8 cellular contexts compared by ENCODE assay signal in genomic region chr10:8052344-8052969, GRCh38. TPM values are rescaled to one million over a fixed set of nuclear protein-coding genes. Genes with fewer than 3 reads are reported as not detected.
DNase-seq lines count a peak whose midpoint lies in the region; ATAC-seq and TF ChIP-seq lines count a peak whose summit lies in the region.

No MANE protein-coding gene starts in this region.

- peak overlapping the region; percentile 78 for H3K27ac Mint-ChIP-seq in activated CD4-positive, alpha-beta T cell treated with anti-CD3 and anti-CD28 coated beads, Interleukin-2, amount 10 ng/mL, durations not matched to agents 7 days and 5 days
- peak overlapping the region; percentile 73 for H3K27ac Mint-ChIP-seq in activated CD8-positive, alpha-beta T cell treated with anti-CD3 and anti-CD28 coated beads, Interleukin-2, amount 10 ng/mL, durations not matched to agents 7 days and 5 days

- H3K27me3 ChIP-seq in hepatocyte (peaks cover 88% of the 10 kb centered on the region), skeletal muscle satellite cell (ENCODE audit: control insufficient read depth, insufficient read depth, low read length) (peaks cover 56% of the 10 kb centered on the region), foreskin keratinocyte (peaks cover 28% of the 10 kb centered on the region)

- POLR2A ChIA-PET in activated CD4-positive, alpha-beta T cell treated with anti-CD3 and anti-CD28 coated beads, Interleukin-2, amount 10 ng/mL, durations not matched to agents 7 days and 5 days (lab: Charles Lee): interaction anchor here (1.0 kb wide), 1 partner anchor 235 kb away, joined by 4 read pairs; no protein-coding TSS in a partner anchor
- POLR2A ChIA-PET in activated CD8-positive, alpha-beta T cell treated with anti-CD3 and anti-CD28 coated beads, Interleukin-2, amount 10 ng/mL, durations not matched to agents 7 days and 5 days (lab: Charles Lee): interaction anchor here (0.6 to 1.7 kb wide), 3 partner anchors 9 to 280 kb away, joined by 4 to 7 read pairs (median 4); no protein-coding TSS in a partner anchor

- H4K20me1 ChIP-seq in hepatocyte (ENCODE audit: insufficient read depth, poor library complexity, severe bottlenecking): no peaks in the 10 kb centered on the region

- H3K79me2 ChIP-seq in hepatocyte: peaks cover 6% of the 10 kb centered on the region

- H3K36me3 Mint-ChIP-seq in activated CD4-positive, alpha-beta T cell treated with anti-CD3 and anti-CD28 coated beads, Interleukin-2, amount 10 ng/mL, durations not matched to agents 7 days and 5 days (ENCODE audit: low read depth): peaks cover 21% of the 10 kb centered on the region
- H3K36me3 Mint-ChIP-seq in activated CD8-positive, alpha-beta T cell treated with anti-CD3 and anti-CD28 coated beads, Interleukin-2, amount 10 ng/mL, durations not matched to agents 7 days and 5 days (ENCODE audit: low read depth): peaks cover 23% of the 10 kb centered on the region

- H2AFZ ChIP-seq in hepatocyte: peak overlapping the region; percentile 17

- H3K4me2 ChIP-seq in hepatocyte (peak overlapping the region; percentile 91), skeletal muscle satellite cell (ENCODE audit: low read length) (peak overlapping the region; percentile 90)

- H3K36me3 ChIP-seq in hepatocyte (replicated peaks; ENCODE audit: insufficient read depth, low read depth) (no peaks in the 10 kb centered on the region), skeletal muscle satellite cell (ENCODE audit: insufficient read depth, low read length) (no peaks in the 10 kb centered on the region)

- no peak overlapping the region for H3K9ac ChIP-seq in skeletal muscle satellite cell (ENCODE audit: low read depth, low read length)

- CTCF ChIA-PET in activated CD4-positive, alpha-beta T cell treated with anti-CD3 and anti-CD28 coated beads, Interleukin-2, amount 10 ng/mL, durations not matched to agents 7 days and 5 days (lab: Charles Lee): interaction anchor here (0.9 to 1.0 kb wide), 2 partner anchors 19 to 88 kb away, joined by 3 to 4 read pairs; no protein-coding TSS in a partner anchor
- CTCF ChIA-PET in activated CD8-positive, alpha-beta T cell treated with anti-CD3 and anti-CD28 coated beads, Interleukin-2, amount 10 ng/mL, durations not matched to agents 7 days and 5 days (lab: Charles Lee): interaction anchor here (0.5 to 1.8 kb wide), 9 partner anchors 9 to 423 kb away, joined by 3 to 9 read pairs (median 4); no protein-coding TSS in a partner anchor

- H3K9me3 ChIP-seq in hepatocyte (ENCODE audit: low read depth): no peaks in the 10 kb centered on the region
- H3K9me3 ChIP-seq in skeletal muscle satellite cell (replicated peaks; ENCODE audit: low read length): no peaks in the 10 kb centered on the region

- 18% methylated on average over 32 of the region's 32 CpGs for WGBS in hepatocyte (ENCODE audit: low lambda C conversion rate, missing lambda C conversion rate)

- TF ChIP-seq CTCF in hepatocyte (IDR thresholded peaks at IDR 0.05; ENCODE audit: poor library complexity) (no peak), foreskin keratinocyte (conservative IDR thresholded peaks at IDR 0.05) (no peak)

- H3K27ac ChIP-seq in hepatocyte: peak overlapping the region; percentile 38
- no peak overlapping the region for H3K27ac ChIP-seq in foreskin keratinocyte

- DNase-seq in activated CD4-positive, alpha-beta T cell treated with anti-CD3 and anti-CD28 coated beads, Interleukin-2, amount 10 ng/mL, durations not matched to agents 7 days and 5 days: no peak
- no peak for DNase-seq in activated CD4-positive, alpha-beta T cell treated with anti-CD3 and anti-CD28 coated beads for 1 hour
- peak; percentile 44 for DNase-seq in activated CD8-positive, alpha-beta T cell treated with anti-CD3 and anti-CD28 coated beads, Interleukin-2, amount 10 ng/mL, durations not matched to agents 7 days and 5 days
- DNase-seq in hepatocyte (ENCODE audit: low spot score): peak; percentile 16
- no peak for DNase-seq in foreskin keratinocyte
- no peak for DNase-seq in GM19238 (ENCODE audit: insufficient read length, low spot score)
- DNase-seq in EL: no peak

- no peak for ATAC-seq in activated CD8-positive, alpha-beta T cell treated with anti-CD3 and anti-CD28 coated beads, Interleukin-2, amount 10 ng/mL, durations not matched to agents 7 days and 5 days
- no peak for ATAC-seq in foreskin keratinocyte

- H3K27me3 Mint-ChIP-seq in activated CD4-positive, alpha-beta T cell treated with anti-CD3 and anti-CD28 coated beads, Interleukin-2, amount 10 ng/mL, durations not matched to agents 7 days and 5 days: peaks cover 38% of the 10 kb centered on the region
- peaks cover 39% of the 10 kb centered on the region for H3K27me3 Mint-ChIP-seq in activated CD8-positive, alpha-beta T cell treated with anti-CD3 and anti-CD28 coated beads, Interleukin-2, amount 10 ng/mL, durations not matched to agents 7 days and 5 days (ENCODE audit: low read depth)

- H3K9me3 Mint-ChIP-seq in activated CD4-positive, alpha-beta T cell treated with anti-CD3 and anti-CD28 coated beads, Interleukin-2, amount 10 ng/mL, durations not matched to agents 7 days and 5 days: no peaks in the 10 kb centered on the region
- no peaks in the 10 kb centered on the region for H3K9me3 Mint-ChIP-seq in activated CD8-positive, alpha-beta T cell treated with anti-CD3 and anti-CD28 coated beads, Interleukin-2, amount 10 ng/mL, durations not matched to agents 7 days and 5 days (ENCODE audit: insufficient read depth)

- H3K4me3 ChIP-seq in hepatocyte (no peak overlapping the region), skeletal muscle satellite cell (ENCODE audit: low read length) (no peak overlapping the region)

- H3K9me2 ChIP-seq in hepatocyte (replicated peaks; ENCODE audit: insufficient read depth): no peaks in the 10 kb centered on the region

- H3K4me3 Mint-ChIP-seq in activated CD4-positive, alpha-beta T cell treated with anti-CD3 and anti-CD28 coated beads, Interleukin-2, amount 10 ng/mL, durations not matched to agents 7 days and 5 days: peak overlapping the region; percentile 97
- H3K4me3 Mint-ChIP-seq in activated CD8-positive, alpha-beta T cell treated with anti-CD3 and anti-CD28 coated beads, Interleukin-2, amount 10 ng/mL, durations not matched to agents 7 days and 5 days: peak overlapping the region; percentile 97

- H3K4me1 ChIP-seq in hepatocyte (ENCODE audit: insufficient read depth): peaks cover 36% of the 10 kb centered on the region
- peaks cover 35% of the 10 kb centered on the region for H3K4me1 ChIP-seq in skeletal muscle satellite cell (ENCODE audit: control insufficient read depth, insufficient read depth, low read length)
- no peaks in the 10 kb centered on the region for H3K4me1 ChIP-seq in foreskin keratinocyte

- H3K4me1 Mint-ChIP-seq in activated CD4-positive, alpha-beta T cell treated with anti-CD3 and anti-CD28 coated beads, Interleukin-2, amount 10 ng/mL, durations not matched to agents 7 days and 5 days: peaks cover 32% of the 10 kb centered on the region
- peaks cover 37% of the 10 kb centered on the region for H3K4me1 Mint-ChIP-seq in activated CD8-positive, alpha-beta T cell treated with anti-CD3 and anti-CD28 coated beads, Interleukin-2, amount 10 ng/mL, durations not matched to agents 7 days and 5 days (ENCODE audit: low read depth)

RNA-seq across cellular contexts. Expression of gene GATA3, which starts 2.0 kb away (rescaled TPM):
- total RNA-seq in activated CD4-positive, alpha-beta T cell treated with anti-CD3 and anti-CD28 coated beads, Interleukin-2, amount 10 ng/mL, durations not matched to agents 7 days and 5 days: 10 to 100 TPM; 48.1 to 52.0 TPM
- 10 to 100 TPM; 42.5 to 44.9 TPM for total RNA-seq in activated CD8-positive, alpha-beta T cell treated with anti-CD3 and anti-CD28 coated beads, Interleukin-2, amount 10 ng/mL, durations not matched to agents 7 days and 5 days
- total RNA-seq in hepatocyte: 0.96 and 2.4 TPM in 2 replicates
- 15.4 and 27.1 TPM in 2 replicates for polyA plus RNA-seq in hepatocyte
- total RNA-seq in skeletal muscle satellite cell (2012; rRNA removed): 0.22 TPM in 1 of 2 replicates, not detected in the other
- 8.3 and 9.0 TPM in 2 replicates for total RNA-seq in foreskin keratinocyte
- 8.9 and 9.4 TPM in 2 replicates for polyA plus RNA-seq in foreskin keratinocyte

Comparison
In these comparisons a context has a peak if more than half of its experiments do, and no peak if none do; other contexts are left out.
1. DNase-seq: peak in activated CD8-positive, alpha-beta T cell treated with anti-CD3 and anti-CD28 coated beads, Interleukin-2, amount 10 ng/mL, durations not matched to agents 7 days and 5 days (single experiment) and hepatocyte (single experiment); none in activated CD4-positive, alpha-beta T cell treated with anti-CD3 and anti-CD28 coated beads, Interleukin-2, amount 10 ng/mL, durations not matched to agents 7 days and 5 days (single experiment), activated CD4-positive, alpha-beta T cell treated with anti-CD3 and anti-CD28 coated beads for 1 hour (single experiment), foreskin keratinocyte (0 of 2), GM19238 (single experiment) and EL (single experiment).